Comparison of ENCODE assay signal across 9 cellular contexts in the genomic region with DNA sequence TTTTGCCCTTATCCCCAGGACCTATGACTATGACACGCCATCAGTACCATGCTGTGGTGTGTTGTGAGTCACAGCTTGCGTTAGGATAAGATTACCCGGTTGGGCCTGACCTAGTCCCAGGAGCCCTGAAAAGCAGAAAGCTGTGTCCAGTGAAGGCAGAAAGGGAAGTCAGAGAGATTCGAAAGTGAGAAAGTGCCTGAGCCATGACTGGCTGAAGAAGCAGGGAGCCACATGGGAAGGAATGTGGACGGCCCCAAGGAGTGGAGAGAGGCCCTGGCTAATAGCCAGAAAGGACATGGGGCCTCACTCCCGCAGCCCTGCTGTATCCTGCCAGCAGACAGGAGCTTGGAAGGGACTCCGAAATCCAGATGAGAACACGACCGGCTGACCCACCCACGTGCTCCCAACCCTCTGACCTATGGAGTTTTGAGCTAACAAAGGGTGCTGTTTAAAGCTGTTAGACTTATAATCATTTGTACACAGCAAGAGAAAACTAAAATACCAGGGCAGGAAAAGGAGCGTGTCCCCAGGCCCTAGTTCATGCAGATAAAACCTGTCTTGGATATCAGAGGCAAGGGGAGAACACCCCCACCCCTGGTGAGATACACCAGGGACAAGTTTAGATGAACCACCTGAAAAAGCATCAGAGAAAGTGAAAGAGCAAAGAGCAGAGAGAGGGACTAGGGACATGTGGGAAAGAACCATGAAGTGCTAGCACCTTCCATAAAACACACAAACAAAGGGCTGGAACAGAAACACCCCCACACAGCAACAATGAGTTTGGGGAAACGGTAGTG.
DNase-seq lines count a peak whose midpoint lies in the region; ATAC-seq and FAIRE-seq lines count a peak whose summit lies in the region.
"Had no signal": no experiment of that assay in that cellular context is flagged by ENCODE, and none has a peak within 500 bp of the region (broad histone marks: within the 10 kb centered on the region; RNA-seq: fewer than 3 reads in every experiment).

No MANE protein-coding gene starts in this region.

- peaks cover 7% of the 10 kb centered on the region for H3K4me1 Mint-ChIP-seq in activated CD8-positive, alpha-beta memory T cell treated with anti-CD3 and anti-CD28 coated beads, Interleukin-2, amount 10 ng/mL, durations not matched to agents 7 days and 5 days

- no peaks in the 10 kb centered on the region for H3K9me3 Mint-ChIP-seq in activated CD8-positive, alpha-beta memory T cell treated with anti-CD3 and anti-CD28 coated beads, Interleukin-2, amount 10 ng/mL, durations not matched to agents 7 days and 5 days (ENCODE audit: low read depth)

- no peaks in the 10 kb centered on the region for H3K27me3 Mint-ChIP-seq in activated CD8-positive, alpha-beta memory T cell treated with anti-CD3 and anti-CD28 coated beads, Interleukin-2, amount 10 ng/mL, durations not matched to agents 7 days and 5 days

- ATAC-seq in activated CD8-positive, alpha-beta memory T cell treated with anti-CD3 and anti-CD28 coated beads, Interleukin-2, amount 10 ng/mL, durations not matched to agents 7 days and 5 days: no peak

- H3K27ac Mint-ChIP-seq in activated CD8-positive, alpha-beta memory T cell treated with anti-CD3 and anti-CD28 coated beads, Interleukin-2, amount 10 ng/mL, durations not matched to agents 7 days and 5 days: no peak overlapping the region

- no peak overlapping the region for H3K4me3 Mint-ChIP-seq in activated CD8-positive, alpha-beta memory T cell treated with anti-CD3 and anti-CD28 coated beads, Interleukin-2, amount 10 ng/mL, durations not matched to agents 7 days and 5 days

- peak overlapping the region; percentile 18 for H3K27ac ChIP-seq in caudate nucleus (ENCODE audit: low read depth, low read length)

- in situ Hi-C loops in KBM-7 (cut with MboI; ENCODE audit: low pct_unique_long_range_greater_than_20kb, low sequenced_read_pairs): no loop called here

- peak; percentile 97 for FAIRE-seq in urothelium cell line (lab: Jason Lieb, UNC)
- FAIRE-seq: endometrium had no signal

- CTCF ChIA-PET in activated CD8-positive, alpha-beta memory T cell treated with anti-CD3 and anti-CD28 coated beads, Interleukin-2, amount 10 ng/mL, durations not matched to agents 7 days and 5 days (lab: Charles Lee): interaction anchor here (2.1 kb wide), 1 partner anchor 9 kb away, joined by 7 read pairs; no protein-coding TSS in a partner anchor

- DNase-seq in EH (ENCODE audit: low read depth) (peak; percentile 96), KBM-7 (peak; percentile 26), caudate nucleus (lab: John Stamatoyannopoulos, UW) (peak in 5 of 61 donors; percentile 9 to 49 (median 28)), lung microvascular endothelial cell (ENCODE audit: low read depth in 2 of 2) (peak; percentile 17 to 86), urothelium cell line (ENCODE audit: low spot score) (peak; percentile 86), activated gamma-delta T cell (lab: John Stamatoyannopoulos, UW) (no peak)
- DNase-seq in activated CD8-positive, alpha-beta memory T cell treated with anti-CD3 and anti-CD28 coated beads, Interleukin-2, amount 10 ng/mL, durations not matched to agents 7 days and 5 days: no peak
- DNase-seq in activated CD4-positive, CD25-positive, alpha-beta regulatory T cell treated with anti-CD3 and anti-CD28 coated beads, Interleukin-2, amount 50 U/mL, for 72 hours: no peak

- no peaks in the 10 kb centered on the region for H3K36me3 Mint-ChIP-seq in activated CD8-positive, alpha-beta memory T cell treated with anti-CD3 and anti-CD28 coated beads, Interleukin-2, amount 10 ng/mL, durations not matched to agents 7 days and 5 days

Comparison
In these comparisons a context has a peak if more than half of its experiments do, and no peak if none do; other contexts are left out.
1. DNase-seq: peak in EH (single experiment), KBM-7 (single experiment), lung microvascular endothelial cell (2 of 2) and urothelium cell line (single experiment); none in activated CD8-positive, alpha-beta memory T cell treated with anti-CD3 and anti-CD28 coated beads, Interleukin-2, amount 10 ng/mL, durations not matched to agents 7 days and 5 days (single experiment), activated CD4-positive, CD25-positive, alpha-beta regulatory T cell treated with anti-CD3 and anti-CD28 coated beads, Interleukin-2, amount 50 U/mL, for 72 hours (single experiment) and activated gamma-delta T cell (single experiment).